Comparison of ENCODE assay signal across 22 cellular contexts in the genomic region with DNA sequence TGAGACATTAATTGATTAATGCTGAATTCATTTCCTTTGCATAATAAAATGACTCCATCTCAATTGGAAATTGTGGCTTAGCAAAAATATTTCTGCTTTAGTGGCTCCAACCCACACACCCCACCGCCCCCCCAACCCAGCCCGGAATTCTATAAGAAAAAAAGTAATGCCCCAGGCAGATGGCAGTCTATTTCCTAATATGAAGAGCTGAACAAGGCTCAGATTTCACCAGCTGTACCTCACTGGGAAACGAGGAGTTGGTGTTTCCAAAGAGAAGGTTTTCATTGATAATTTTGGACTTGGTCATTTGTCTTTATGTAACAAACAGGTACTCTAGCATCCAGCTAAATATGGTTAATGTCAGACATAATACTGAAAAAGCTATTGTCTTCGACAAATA.
"Had no signal": no experiment of that assay in that cellular context is flagged by ENCODE, and none has a peak within 500 bp of the region (broad histone marks: within the 10 kb centered on the region; RNA-seq: fewer than 3 reads in every experiment).

No MANE protein-coding gene starts in this region.

- DNase-seq: activated B cell treated with CpG ODN at 0.5 μM for 24 hours; activated CD4-positive, alpha-beta T cell treated with anti-CD3 and anti-CD28 coated beads, Interleukin-2, amount 10 ng/mL, durations not matched to agents 7 days and 5 days; activated CD8-positive, alpha-beta T cell treated with anti-CD3 and anti-CD28 coated beads, Interleukin-2, amount 10 ng/mL, durations not matched to agents 7 days and 5 days; activated naive CD4-positive, alpha-beta T cell treated with anti-CD3 and anti-CD28 coated beads for 36 hours; activated T-cell treated with anti-CD3 and anti-CD28 coated beads, Interleukin-2, amount 50 U/mL, for 24 hours; anterior cingulate cortex; erythroblast; hypothalamus; kidney; natural killer cell; pancreas; right lobe of liver; stimulated activated CD4-positive, alpha-beta T cell treated with anti-CD3 and anti-CD28 coated beads, Interleukin-4, amount 100 ng/mL, for 1 hour; stimulated activated naive CD8-positive, alpha-beta T cell treated with anti-CD3 and anti-CD28 coated beads, Interleukin-15, amount 100 ng/mL, for 72 hours; transverse colon; uterus had no signal

- H3K27me3 ChIP-seq: neutrophil, pancreas, right lobe of liver, suprapubic skin, transverse colon, uterus had no signal

- H3K4me1 ChIP-seq: right lobe of liver, suprapubic skin, transverse colon, uterus had no signal

- ATAC-seq: activated CD8-positive, alpha-beta T cell treated with anti-CD3 and anti-CD28 coated beads, Interleukin-2, amount 10 ng/mL, durations not matched to agents 7 days and 5 days; left lobe of liver; natural killer cell; pancreas; right lobe of liver; stimulated activated naive CD8-positive, alpha-beta T cell treated with anti-CD3 and anti-CD28 coated beads, Interleukin-15, amount 100 ng/mL, for 72 hours had no signal

- H3K36me3 ChIP-seq: pancreas, right lobe of liver, suprapubic skin, transverse colon, uterus had no signal

- H3K9me3 ChIP-seq: neutrophil, pancreas, right lobe of liver, suprapubic skin, transverse colon, uterus had no signal

- H3K4me3 ChIP-seq: coronary artery, lung, pancreas, right lobe of liver, smooth muscle cell, suprapubic skin, transverse colon, uterus had no signal

- H3K27ac ChIP-seq: coronary artery, neutrophil, pancreas, right lobe of liver, suprapubic skin, transverse colon, uterus had no signal
